In the genomic region with DNA sequence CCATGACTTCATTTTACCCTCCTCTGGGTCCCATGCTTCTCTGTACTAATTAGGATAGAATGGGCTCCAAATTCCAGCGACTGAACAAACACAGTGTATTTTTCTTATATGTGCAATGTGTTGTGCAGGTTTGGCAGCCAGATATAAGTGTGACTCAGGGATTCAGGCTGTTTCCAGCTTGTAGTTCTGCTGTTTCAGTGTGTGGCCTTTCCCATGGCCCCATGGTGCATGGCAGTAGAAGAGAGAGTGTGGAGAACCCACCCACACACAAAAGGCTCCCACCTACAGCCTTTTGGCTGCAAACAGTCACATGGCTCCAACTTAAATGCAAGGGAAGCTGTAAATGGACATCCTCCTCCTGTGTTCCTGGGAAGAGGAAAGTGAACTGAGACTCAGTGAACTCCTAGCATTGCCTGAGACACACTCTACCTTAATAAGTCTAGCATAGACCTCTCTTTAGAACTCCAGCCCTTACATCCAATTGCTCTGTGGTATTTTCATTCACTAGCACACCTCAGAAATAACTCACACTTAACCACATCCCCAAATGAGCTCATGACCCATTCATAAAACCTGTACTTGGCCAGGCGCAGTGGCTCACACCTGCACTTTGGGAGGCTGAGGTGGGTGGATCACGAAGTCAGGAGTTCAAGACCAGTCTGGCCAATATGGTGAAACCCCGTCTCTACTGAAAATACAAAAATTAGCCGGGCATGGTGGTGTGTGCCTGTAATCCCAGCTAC, we compare ENCODE assay signal across 1 cellular context.
TF ChIP-seq lines count a peak whose summit lies in the region.

No MANE protein-coding gene starts in this region.

TF ChIP-seq in GM23338, 12 proteins besides CTCF, POLR2A, EP300 and RAD21 (continued from another document):
- TF ChIP-seq, protein P1, sequence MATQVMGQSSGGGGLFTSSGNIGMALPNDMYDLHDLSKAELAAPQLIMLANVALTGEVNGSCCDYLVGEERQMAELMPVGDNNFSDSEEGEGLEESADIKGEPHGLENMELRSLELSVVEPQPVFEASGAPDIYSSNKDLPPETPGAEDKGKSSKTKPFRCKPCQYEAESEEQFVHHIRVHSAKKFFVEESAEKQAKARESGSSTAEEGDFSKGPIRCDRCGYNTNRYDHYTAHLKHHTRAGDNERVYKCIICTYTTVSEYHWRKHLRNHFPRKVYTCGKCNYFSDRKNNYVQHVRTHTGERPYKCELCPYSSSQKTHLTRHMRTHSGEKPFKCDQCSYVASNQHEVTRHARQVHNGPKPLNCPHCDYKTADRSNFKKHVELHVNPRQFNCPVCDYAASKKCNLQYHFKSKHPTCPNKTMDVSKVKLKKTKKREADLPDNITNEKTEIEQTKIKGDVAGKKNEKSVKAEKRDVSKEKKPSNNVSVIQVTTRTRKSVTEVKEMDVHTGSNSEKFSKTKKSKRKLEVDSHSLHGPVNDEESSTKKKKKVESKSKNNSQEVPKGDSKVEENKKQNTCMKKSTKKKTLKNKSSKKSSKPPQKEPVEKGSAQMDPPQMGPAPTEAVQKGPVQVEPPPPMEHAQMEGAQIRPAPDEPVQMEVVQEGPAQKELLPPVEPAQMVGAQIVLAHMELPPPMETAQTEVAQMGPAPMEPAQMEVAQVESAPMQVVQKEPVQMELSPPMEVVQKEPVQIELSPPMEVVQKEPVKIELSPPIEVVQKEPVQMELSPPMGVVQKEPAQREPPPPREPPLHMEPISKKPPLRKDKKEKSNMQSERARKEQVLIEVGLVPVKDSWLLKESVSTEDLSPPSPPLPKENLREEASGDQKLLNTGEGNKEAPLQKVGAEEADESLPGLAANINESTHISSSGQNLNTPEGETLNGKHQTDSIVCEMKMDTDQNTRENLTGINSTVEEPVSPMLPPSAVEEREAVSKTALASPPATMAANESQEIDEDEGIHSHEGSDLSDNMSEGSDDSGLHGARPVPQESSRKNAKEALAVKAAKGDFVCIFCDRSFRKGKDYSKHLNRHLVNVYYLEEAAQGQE (IDR thresholded peaks at IDR 0.05; ENCODE audit: unreplicated experiment), result no peak
- TF ChIP-seq, protein P2, sequence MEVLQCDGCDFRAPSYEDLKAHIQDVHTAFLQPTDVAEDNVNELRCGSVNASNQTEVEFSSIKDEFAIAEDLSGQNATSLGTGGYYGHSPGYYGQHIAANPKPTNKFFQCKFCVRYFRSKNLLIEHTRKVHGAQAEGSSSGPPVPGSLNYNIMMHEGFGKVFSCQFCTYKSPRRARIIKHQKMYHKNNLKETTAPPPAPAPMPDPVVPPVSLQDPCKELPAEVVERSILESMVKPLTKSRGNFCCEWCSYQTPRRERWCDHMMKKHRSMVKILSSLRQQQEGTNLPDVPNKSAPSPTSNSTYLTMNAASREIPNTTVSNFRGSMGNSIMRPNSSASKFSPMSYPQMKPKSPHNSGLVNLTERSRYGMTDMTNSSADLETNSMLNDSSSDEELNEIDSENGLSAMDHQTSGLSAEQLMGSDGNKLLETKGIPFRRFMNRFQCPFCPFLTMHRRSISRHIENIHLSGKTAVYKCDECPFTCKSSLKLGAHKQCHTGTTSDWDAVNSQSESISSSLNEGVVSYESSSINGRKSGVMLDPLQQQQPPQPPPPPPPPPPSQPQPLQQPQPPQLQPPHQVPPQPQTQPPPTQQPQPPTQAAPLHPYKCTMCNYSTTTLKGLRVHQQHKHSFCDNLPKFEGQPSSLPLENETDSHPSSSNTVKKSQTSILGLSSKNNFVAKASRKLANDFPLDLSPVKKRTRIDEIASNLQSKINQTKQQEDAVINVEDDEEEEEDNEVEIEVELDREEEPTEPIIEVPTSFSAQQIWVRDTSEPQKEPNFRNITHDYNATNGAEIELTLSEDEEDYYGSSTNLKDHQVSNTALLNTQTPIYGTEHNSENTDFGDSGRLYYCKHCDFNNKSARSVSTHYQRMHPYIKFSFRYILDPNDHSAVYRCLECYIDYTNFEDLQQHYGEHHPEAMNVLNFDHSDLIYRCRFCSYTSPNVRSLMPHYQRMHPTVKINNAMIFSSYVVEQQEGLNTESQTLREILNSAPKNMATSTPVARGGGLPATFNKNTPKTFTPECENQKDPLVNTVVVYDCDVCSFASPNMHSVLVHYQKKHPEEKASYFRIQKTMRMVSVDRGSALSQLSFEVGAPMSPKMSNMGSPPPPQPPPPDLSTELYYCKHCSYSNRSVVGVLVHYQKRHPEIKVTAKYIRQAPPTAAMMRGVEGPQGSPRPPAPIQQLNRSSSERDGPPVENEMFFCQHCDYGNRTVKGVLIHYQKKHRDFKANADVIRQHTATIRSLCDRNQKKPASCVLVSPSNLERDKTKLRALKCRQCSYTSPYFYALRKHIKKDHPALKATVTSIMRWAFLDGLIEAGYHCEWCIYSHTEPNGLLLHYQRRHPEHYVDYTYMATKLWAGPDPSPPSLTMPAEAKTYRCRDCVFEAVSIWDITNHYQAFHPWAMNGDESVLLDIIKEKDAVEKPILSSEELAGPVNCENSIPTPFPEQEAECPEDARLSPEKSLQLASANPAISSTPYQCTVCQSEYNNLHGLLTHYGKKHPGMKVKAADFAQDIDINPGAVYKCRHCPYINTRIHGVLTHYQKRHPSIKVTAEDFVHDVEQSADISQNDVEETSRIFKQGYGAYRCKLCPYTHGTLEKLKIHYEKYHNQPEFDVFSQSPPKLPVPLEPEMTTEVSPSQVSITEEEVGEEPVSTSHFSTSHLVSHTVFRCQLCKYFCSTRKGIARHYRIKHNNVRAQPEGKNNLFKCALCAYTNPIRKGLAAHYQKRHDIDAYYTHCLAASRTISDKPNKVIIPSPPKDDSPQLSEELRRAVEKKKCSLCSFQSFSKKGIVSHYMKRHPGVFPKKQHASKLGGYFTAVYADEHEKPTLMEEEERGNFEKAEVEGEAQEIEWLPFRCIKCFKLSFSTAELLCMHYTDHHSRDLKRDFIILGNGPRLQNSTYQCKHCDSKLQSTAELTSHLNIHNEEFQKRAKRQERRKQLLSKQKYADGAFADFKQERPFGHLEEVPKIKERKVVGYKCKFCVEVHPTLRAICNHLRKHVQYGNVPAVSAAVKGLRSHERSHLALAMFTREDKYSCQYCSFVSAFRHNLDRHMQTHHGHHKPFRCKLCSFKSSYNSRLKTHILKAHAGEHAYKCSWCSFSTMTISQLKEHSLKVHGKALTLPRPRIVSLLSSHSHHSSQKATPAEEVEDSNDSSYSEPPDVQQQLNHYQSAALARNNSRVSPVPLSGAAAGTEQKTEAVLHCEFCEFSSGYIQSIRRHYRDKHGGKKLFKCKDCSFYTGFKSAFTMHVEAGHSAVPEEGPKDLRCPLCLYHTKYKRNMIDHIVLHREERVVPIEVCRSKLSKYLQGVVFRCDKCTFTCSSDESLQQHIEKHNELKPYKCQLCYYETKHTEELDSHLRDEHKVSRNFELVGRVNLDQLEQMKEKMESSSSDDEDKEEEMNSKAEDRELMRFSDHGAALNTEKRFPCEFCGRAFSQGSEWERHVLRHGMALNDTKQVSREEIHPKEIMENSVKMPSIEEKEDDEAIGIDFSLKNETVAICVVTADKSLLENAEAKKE (CRISPR knock-in tag; IDR thresholded peaks at IDR 0.05), result no peak
- no peak for TF ChIP-seq POLR2AphosphoS5 (IDR thresholded peaks at IDR 0.05; ENCODE audit: low read depth)
- TF ChIP-seq STAT1 (IDR thresholded peaks at IDR 0.05; ENCODE audit: unreplicated experiment), result no peak
- no peak for TF ChIP-seq CREB1 (CRISPR knock-in tag; IDR thresholded peaks at IDR 0.05; ENCODE audit: low read depth)
- TF ChIP-seq, protein P3, sequence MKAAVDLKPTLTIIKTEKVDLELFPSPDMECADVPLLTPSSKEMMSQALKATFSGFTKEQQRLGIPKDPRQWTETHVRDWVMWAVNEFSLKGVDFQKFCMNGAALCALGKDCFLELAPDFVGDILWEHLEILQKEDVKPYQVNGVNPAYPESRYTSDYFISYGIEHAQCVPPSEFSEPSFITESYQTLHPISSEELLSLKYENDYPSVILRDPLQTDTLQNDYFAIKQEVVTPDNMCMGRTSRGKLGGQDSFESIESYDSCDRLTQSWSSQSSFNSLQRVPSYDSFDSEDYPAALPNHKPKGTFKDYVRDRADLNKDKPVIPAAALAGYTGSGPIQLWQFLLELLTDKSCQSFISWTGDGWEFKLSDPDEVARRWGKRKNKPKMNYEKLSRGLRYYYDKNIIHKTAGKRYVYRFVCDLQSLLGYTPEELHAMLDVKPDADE (IDR thresholded peaks at IDR 0.05), result no peak
- no peak for TF ChIP-seq EZH2 (IDR thresholded peaks at IDR 0.05; ENCODE audit: low read depth, unreplicated experiment)
- TF ChIP-seq NANOG (IDR thresholded peaks at IDR 0.05; ENCODE audit: borderline replicate concordance), result no peak
- no peak for TF ChIP-seq EZH2phosphoT487 (IDR thresholded peaks at IDR 0.05; ENCODE audit: unreplicated experiment)
TF ChIP-seq in GM23338: peak in this region for 0.
